Comparison of ENCODE assay signal across 26 cellular contexts in the genomic region with DNA sequence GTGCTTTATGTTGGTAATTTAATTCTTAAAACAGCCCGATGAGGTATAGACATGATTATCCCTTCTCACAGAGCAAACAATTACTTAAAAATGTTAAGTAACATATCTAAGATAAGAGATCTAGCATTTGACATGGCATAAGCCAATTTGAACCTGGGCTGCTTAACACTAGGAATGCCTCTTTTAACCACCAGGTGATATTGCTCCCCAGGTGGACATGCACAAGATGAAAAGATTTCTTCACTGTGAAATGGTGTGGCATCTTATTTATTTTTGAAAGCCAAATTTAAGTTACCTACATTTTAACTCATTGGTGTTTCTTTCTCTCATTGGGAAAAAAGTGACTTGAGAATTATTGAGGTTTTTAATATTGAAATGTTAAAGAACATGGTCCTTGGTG.
"Had no signal": no experiment of that assay in that cellular context is flagged by ENCODE, and none has a peak within 500 bp of the region (broad histone marks: within the 10 kb centered on the region; RNA-seq: fewer than 3 reads in every experiment).

No MANE protein-coding gene starts in this region.

- H3K9me3 ChIP-seq: pancreas, prostate gland had no signal

- H3K36me3 ChIP-seq: prostate gland had no signal

- H3K27ac Mint-ChIP-seq: activated B cell treated with CpG ODN at 0.5 μM for 24 hours; activated CD8-positive, alpha-beta T cell treated with anti-CD3 and anti-CD28 coated beads for 36 hours; activated T-helper 17 cell treated with anti-CD3 and anti-CD28 coated beads, Interleukin-2, amount 50 U/mL, for 72 hours; nephron; stimulated activated effector memory CD8-positive, alpha-beta T cell treated with anti-CD3 and anti-CD28 coated beads, Interleukin-12 subunit alpha, Interleukin-12 subunit beta, amount 100 ng/mL, for 72 hours; stimulated activated naive CD8-positive, alpha-beta T cell treated with anti-CD3 and anti-CD28 coated beads, Interleukin-15, Interleukin-2, amounts not matched to agents 100 ng/mL and 50 ng/mL, for 24 hours had no signal

- H3K4me3 Mint-ChIP-seq: activated B cell treated with CpG ODN at 0.5 μM for 24 hours; activated CD8-positive, alpha-beta T cell treated with anti-CD3 and anti-CD28 coated beads for 36 hours; activated T-cell treated with anti-CD3 and anti-CD28 coated beads, Interleukin-2, amount 50 U/mL, for 4 hours; activated T-helper 17 cell treated with anti-CD3 and anti-CD28 coated beads, Interleukin-2, amount 50 U/mL, for 72 hours; nephron; stimulated activated effector memory CD8-positive, alpha-beta T cell treated with anti-CD3 and anti-CD28 coated beads, Interleukin-12 subunit alpha, Interleukin-12 subunit beta, amount 100 ng/mL, for 72 hours; stimulated activated naive CD8-positive, alpha-beta T cell treated with anti-CD3 and anti-CD28 coated beads, Interleukin-15, Interleukin-2, amounts not matched to agents 100 ng/mL and 50 ng/mL, for 24 hours had no signal

- H3K4me1 Mint-ChIP-seq: activated B cell treated with CpG ODN at 0.5 μM for 24 hours; activated T-helper 17 cell treated with anti-CD3 and anti-CD28 coated beads, Interleukin-2, amount 50 U/mL, for 72 hours; nephron; stimulated activated effector memory CD8-positive, alpha-beta T cell treated with anti-CD3 and anti-CD28 coated beads, Interleukin-12 subunit alpha, Interleukin-12 subunit beta, amount 100 ng/mL, for 72 hours had no signal

- H3K27me3 ChIP-seq: pancreas, vagina had no signal

- H3K4me1 ChIP-seq: pancreas, prostate gland, vagina had no signal

- H3K27me3 Mint-ChIP-seq: activated B cell treated with CpG ODN at 0.5 μM for 24 hours; activated CD8-positive, alpha-beta T cell treated with anti-CD3 and anti-CD28 coated beads for 36 hours; activated T-helper 17 cell treated with anti-CD3 and anti-CD28 coated beads, Interleukin-2, amount 50 U/mL, for 72 hours; stimulated activated naive CD8-positive, alpha-beta T cell treated with anti-CD3 and anti-CD28 coated beads, Interleukin-15, Interleukin-2, amounts not matched to agents 100 ng/mL and 50 ng/mL, for 24 hours had no signal

- H3K27ac ChIP-seq: epithelial cell of prostate, left ventricle myocardium inferior, pancreas, prostate gland, skin epidermis, thoracic aorta, vagina had no signal

- DNase-seq: activated B cell treated with CpG ODN at 0.5 μM for 24 hours; activated CD4-positive, alpha-beta T cell treated with anti-CD3 and anti-CD28 coated beads, Interleukin-2, amount 50 U/mL, for 1 hour; activated CD8-positive, alpha-beta T cell treated with anti-CD3 and anti-CD28 coated beads for 36 hours; activated gamma-delta T cell treated with Interleukin-2 at 50 U/mL for 16 hours; activated naive CD4-positive, alpha-beta T cell treated with anti-CD3 and anti-CD28 coated beads, Interleukin-2, amount 50 U/mL, for 16 hours; activated T-cell treated with anti-CD3 and anti-CD28 coated beads, Interleukin-2, amount 50 U/mL, for 4 hours; amniotic stem cell; caudate nucleus; cortex of kidney; islet precursor cell; left ventricle myocardium inferior; mucosa of descending colon; pancreas; retina; stimulated activated CD4-positive, alpha-beta T cell treated with anti-CD3 and anti-CD28 coated beads, Interleukin-4, amount 100 ng/mL, for 24 hours; T1000 had no signal

- H3K4me3 ChIP-seq: left ventricle myocardium inferior, lung, mucosa of descending colon, pancreas, prostate gland, skin epidermis, thoracic aorta, vagina had no signal
